ENCODE assay signal across 13 cellular contexts in the genomic region with DNA sequence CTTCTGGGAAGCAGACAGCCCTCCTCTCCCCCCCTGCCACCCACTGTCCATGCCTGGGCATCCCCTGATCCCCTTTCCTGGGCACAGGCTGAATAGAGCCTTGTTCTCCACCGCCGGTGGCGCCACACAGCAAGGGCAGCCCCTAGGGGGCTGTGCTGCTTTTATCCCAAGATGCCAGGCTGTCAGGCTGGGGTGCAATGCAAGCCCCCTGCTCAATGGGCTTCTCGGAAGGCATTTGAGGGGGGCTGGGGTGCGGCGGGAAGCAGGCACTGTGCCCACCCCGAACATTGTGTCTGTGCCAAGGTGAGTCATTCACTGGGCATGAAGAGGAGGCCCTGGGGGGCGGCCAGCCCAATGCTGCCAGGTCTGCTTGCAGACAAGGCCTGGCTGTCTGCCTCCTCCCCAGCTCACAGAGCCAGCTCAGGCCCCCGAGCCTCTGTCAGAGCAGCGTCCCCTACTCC. TPM values are rescaled to one million over a fixed set of nuclear protein-coding genes. Genes with fewer than 3 reads are reported as not detected.
DNase-seq lines count a peak whose midpoint lies in the region; ATAC-seq and TF ChIP-seq lines count a peak whose summit lies in the region.
"Had no signal": no experiment of that assay in that cellular context is flagged by ENCODE, and none has a peak within 500 bp of the region (broad histone marks: within the 10 kb centered on the region; RNA-seq: fewer than 3 reads in every experiment).

No MANE protein-coding gene starts in this region.

- DNase-seq in AG09319 (ENCODE audit: extremely low read depth, low read depth) (no peak), RWPE1 (ENCODE audit: low spot score) (peak; percentile 64), fibroblast of peridontal ligament (ENCODE audit: extremely low read depth) (peak; percentile 64), omental fat pad (ENCODE audit: low spot score) (no peak), left lobe of liver (ENCODE audit: low spot score) (no peak)
- DNase-seq in activated naive CD8-positive, alpha-beta T cell treated with anti-CD3 and anti-CD28 coated beads, Interleukin-2, amount 50 U/mL, for 24 hours = no peak
- no peak for DNase-seq in CD4-positive, alpha-beta T cell
- DNase-seq: MM.1S had no signal

- peak overlapping the region; percentile 91 for H3K27ac ChIP-seq in RWPE1
- no peak overlapping the region for H3K27ac ChIP-seq in CD4-positive, alpha-beta T cell (ENCODE audit: low read depth, low read length)
- H3K27ac ChIP-seq: C4-2B had no signal

- CTCF ChIA-PET in RWPE1 (lab: Yijun Ruan, JAX) = no interaction called here
- CTCF ChIA-PET in CD4-positive, alpha-beta T cell (lab: Charles Lee) = interaction anchor here (0.7 kb wide), 1 partner anchor 18 kb away, joined by 3 read pairs; no protein-coding TSS in a partner anchor

- H3K27me3 ChIP-seq in CD4-positive, alpha-beta T cell (ENCODE audit: control insufficient read depth, insufficient read depth, low read length) = peaks cover 10% of the 10 kb centered on the region

- no peak overlapping the region for H3K27ac Mint-ChIP-seq in activated naive CD8-positive, alpha-beta T cell treated with anti-CD3 and anti-CD28 coated beads, Interleukin-2, amount 50 U/mL, for 24 hours
- no peak overlapping the region for H3K27ac Mint-ChIP-seq in CD4-positive, alpha-beta T cell
- H3K27ac Mint-ChIP-seq: stimulated activated memory B cell treated with anti-CD40 and anti-IgM and Interleukin-4, amounts not matched to agents 10 μg/mL and 1 μg/mL and 100 μg/mL, for 72 hours had no signal

- ATAC-seq in omental fat pad (ENCODE audit: low FRiP score) = peak; percentile 73
- no peak for ATAC-seq in GM18867 (IDR thresholded peaks at IDR 0.05; ENCODE audit: unreplicated experiment)
- no peak for ATAC-seq in left lobe of liver
- no peak for ATAC-seq in activated naive CD8-positive, alpha-beta T cell treated with anti-CD3 and anti-CD28 coated beads, Interleukin-2, amount 50 U/mL, for 24 hours
- no peak for ATAC-seq in CD4-positive, alpha-beta T cell (ENCODE audit: poor library complexity)
- ATAC-seq: stimulated activated memory B cell treated with anti-CD40 and anti-IgM and Interleukin-4, amounts not matched to agents 10 μg/mL and 1 μg/mL and 100 μg/mL, for 72 hours had no signal

- H3K36me3 Mint-ChIP-seq in activated naive CD8-positive, alpha-beta T cell treated with anti-CD3 and anti-CD28 coated beads, Interleukin-2, amount 50 U/mL, for 24 hours (ENCODE audit: low read depth) = no peaks in the 10 kb centered on the region
- no peaks in the 10 kb centered on the region for H3K36me3 Mint-ChIP-seq in CD4-positive, alpha-beta T cell (ENCODE audit: low read depth)
- H3K36me3 Mint-ChIP-seq: stimulated activated memory B cell treated with anti-CD40 and anti-IgM and Interleukin-4, amounts not matched to agents 10 μg/mL and 1 μg/mL and 100 μg/mL, for 72 hours had no signal

- H3K4me3 Mint-ChIP-seq in activated naive CD8-positive, alpha-beta T cell treated with anti-CD3 and anti-CD28 coated beads, Interleukin-2, amount 50 U/mL, for 24 hours = no peak overlapping the region
- no peak overlapping the region for H3K4me3 Mint-ChIP-seq in CD4-positive, alpha-beta T cell
- H3K4me3 Mint-ChIP-seq: stimulated activated memory B cell treated with anti-CD40 and anti-IgM and Interleukin-4, amounts not matched to agents 10 μg/mL and 1 μg/mL and 100 μg/mL, for 72 hours had no signal

- intact Hi-C loops in CD4-positive, alpha-beta T cell (cut with DNase I, micrococcal nuclease) = loop anchor here in 1 of 2 experiments (10.0 kb wide), 1 partner anchor 278 kb away; no protein-coding TSS in a partner anchor

- H3K9me3 ChIP-seq in CD4-positive, alpha-beta T cell (ENCODE audit: control insufficient read depth, low read length) = no peaks in the 10 kb centered on the region

- POLR2A ChIA-PET in RWPE1 (lab: Yijun Ruan, JAX; ENCODE audit: low non-redundant PET) = no interaction called here
- POLR2A ChIA-PET in CD4-positive, alpha-beta T cell (lab: Charles Lee) = no interaction called here

- H3K9me3 Mint-ChIP-seq in activated naive CD8-positive, alpha-beta T cell treated with anti-CD3 and anti-CD28 coated beads, Interleukin-2, amount 50 U/mL, for 24 hours = no peaks in the 10 kb centered on the region
- no peaks in the 10 kb centered on the region for H3K9me3 Mint-ChIP-seq in CD4-positive, alpha-beta T cell
- H3K9me3 Mint-ChIP-seq: stimulated activated memory B cell treated with anti-CD40 and anti-IgM and Interleukin-4, amounts not matched to agents 10 μg/mL and 1 μg/mL and 100 μg/mL, for 72 hours had no signal

- H3K4me1 Mint-ChIP-seq in activated naive CD8-positive, alpha-beta T cell treated with anti-CD3 and anti-CD28 coated beads, Interleukin-2, amount 50 U/mL, for 24 hours = peaks cover 5% of the 10 kb centered on the region
- no peaks in the 10 kb centered on the region for H3K4me1 Mint-ChIP-seq in CD4-positive, alpha-beta T cell (ENCODE audit: low read depth)

- TF ChIP-seq CTCF in AG09319 (IDR thresholded peaks at IDR 0.05; ENCODE audit: low read depth, low read length) (peak; percentile 7), RWPE1 (conservative IDR thresholded peaks at IDR 0.05; ENCODE audit: low read depth) (no peak), omental fat pad (IDR thresholded peaks at IDR 0.05) (no peak)
- no peak for TF ChIP-seq CTCF in CD4-positive, alpha-beta T cell (IDR thresholded peaks at IDR 0.05)

- peaks cover 25% of the 10 kb centered on the region for H3K27me3 Mint-ChIP-seq in activated naive CD8-positive, alpha-beta T cell treated with anti-CD3 and anti-CD28 coated beads, Interleukin-2, amount 50 U/mL, for 24 hours
- H3K27me3 Mint-ChIP-seq in CD4-positive, alpha-beta T cell = peaks cover 39% of the 10 kb centered on the region

RNA-seq across cellular contexts. Expression of a gene that starts 1.5 kb away (rescaled TPM):
- total RNA-seq in omental fat pad (1 to 10 TPM; 1.4 to 4.1 (median 2.9) TPM), left lobe of liver (0.23 TPM)
- not detected for total RNA-seq in CD4-positive, alpha-beta T cell
- total RNA-seq: glomerular endothelial cell, progenitor cell of endocrine pancreas had no signal

RNA-seq across cellular contexts. Expression of a gene that starts 17.6 kb away (rescaled TPM):
- total RNA-seq in omental fat pad (100 to 1,000 TPM in 1 of 4 donors, 10 to 100 TPM in 3; 62.5 to 131 (median 75.0) TPM), left lobe of liver (33.8 TPM)
- total RNA-seq in CD4-positive, alpha-beta T cell = 100 to 1,000 TPM; 105 to 112 TPM

RNA-seq across cellular contexts. Expression of a gene that starts 30.8 kb away (rescaled TPM):
- total RNA-seq in omental fat pad = under 1 TPM in 1 of 4 donors, not detected in 3; 0.72 TPM
- total RNA-seq in left lobe of liver = 0.25 TPM
- total RNA-seq in CD4-positive, alpha-beta T cell = under 1 TPM; 0.05 to 0.08 TPM

RNA-seq across cellular contexts. Expression of a gene that starts 51.3 kb away (rescaled TPM):
- 10 to 100 TPM in 2 of 4 donors, 1 to 10 TPM in 1, not detected in 1; 9.2 to 24.2 (median 10.4) TPM for total RNA-seq in omental fat pad
- total RNA-seq in left lobe of liver = 0.13 TPM
- not detected for total RNA-seq in CD4-positive, alpha-beta T cell

Comparison
In these comparisons a context has a peak if more than half of its experiments do, and no peak if none do; other contexts are left out.
1. DNase-seq: peak in RWPE1 (single experiment) and fibroblast of peridontal ligament (single experiment); none in AG09319 (single experiment), omental fat pad (single experiment), left lobe of liver (single experiment), activated naive CD8-positive, alpha-beta T cell treated with anti-CD3 and anti-CD28 coated beads, Interleukin-2, amount 50 U/mL, for 24 hours (single experiment) and CD4-positive, alpha-beta T cell (0 of 10).